8 cellular contexts compared by ENCODE assay signal in the genomic region with DNA sequence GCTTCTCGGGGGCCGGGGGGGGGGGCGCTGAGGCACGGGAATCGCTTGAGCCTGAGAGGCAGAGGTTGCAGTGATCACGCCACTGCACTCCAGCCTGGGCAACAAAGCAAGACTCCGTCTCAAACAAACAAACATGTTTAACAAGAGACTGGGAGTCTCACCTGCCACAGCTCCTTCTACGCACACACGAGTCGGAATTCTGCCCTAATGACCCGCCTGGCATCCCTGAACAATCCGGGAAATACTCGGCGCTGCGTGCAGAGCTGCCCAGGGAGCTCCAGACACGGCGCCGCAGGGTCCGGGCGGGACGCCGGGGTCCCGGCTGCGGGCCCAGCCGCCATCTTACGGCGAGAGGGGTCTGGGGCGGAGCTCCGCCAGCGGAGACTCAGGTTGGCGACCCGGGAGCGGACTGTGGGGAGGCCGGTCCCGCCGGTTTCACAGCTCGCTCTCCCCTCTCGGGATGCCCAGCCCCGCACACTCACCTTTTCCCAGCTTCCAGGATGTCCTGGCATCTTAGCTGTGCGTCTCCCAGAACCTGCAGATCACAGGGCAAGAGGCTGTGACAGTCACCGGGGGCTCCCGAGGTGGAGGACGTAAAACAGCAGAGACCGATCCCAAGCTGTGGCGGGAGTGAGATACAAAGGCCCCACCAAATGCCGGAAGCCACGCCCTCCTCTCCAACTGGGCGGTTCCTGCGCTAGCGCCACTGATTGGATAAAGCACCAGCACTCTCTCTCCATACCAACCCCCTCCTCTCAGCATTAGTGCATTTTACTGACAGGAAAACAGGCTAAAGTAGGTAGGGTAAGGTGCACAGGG. TPM values are rescaled to one million over a fixed set of nuclear protein-coding genes. Genes with fewer than 3 reads are reported as not detected.
DNase-seq lines count a peak whose midpoint lies in the region; ATAC-seq and TF ChIP-seq lines count a peak whose summit lies in the region.

No MANE protein-coding gene starts in this region.

- H3K36me3 ChIP-seq in Karpas-422 (ENCODE audit: insufficient read depth, low read length), result peaks cover 23% of the 10 kb centered on the region; the same call in 1 of the 2 replicates
- peaks cover 14% of the 10 kb centered on the region for H3K36me3 ChIP-seq in neural progenitor cell

- H3K27me3 ChIP-seq in Karpas-422 (ENCODE audit: low read length) (no peaks in the 10 kb centered on the region), foreskin keratinocyte (no peaks in the 10 kb centered on the region), neural progenitor cell (no peaks in the 10 kb centered on the region)

- peaks cover 7% of the 10 kb centered on the region for H3K4me1 Mint-ChIP-seq in neural progenitor cell

- peak overlapping the region; percentile 86 for H2AFZ ChIP-seq in Karpas-422 (ENCODE audit: low read length)
- peak overlapping the region; percentile 70 for H2AFZ ChIP-seq in neural progenitor cell (replicated peaks)

- no peaks in the 10 kb centered on the region for H3F3A ChIP-seq in neural progenitor cell (ENCODE audit: low read depth)

- H3K9ac ChIP-seq in Karpas-422 (ENCODE audit: low read length) (peak overlapping the region; percentile 91), neural progenitor cell (peak overlapping the region; percentile 93)

- H3K4me3 ChIP-seq in Karpas-422 (ENCODE audit: low read length) (peak overlapping the region; percentile 96), neural progenitor cell (peak overlapping the region; percentile 97)

- H3K79me2 ChIP-seq in Karpas-422 (ENCODE audit: low read length) (peaks cover 38% of the 10 kb centered on the region), neural progenitor cell (ENCODE audit: low read depth) (peaks cover 51% of the 10 kb centered on the region)

- ATAC-seq in GM21737 (IDR thresholded peaks at IDR 0.05; ENCODE audit: unreplicated experiment) (peak; percentile 99), foreskin keratinocyte (peak; percentile 99)

- TF ChIP-seq CTCF in foreskin keratinocyte (conservative IDR thresholded peaks at IDR 0.05) (no peak), neural progenitor cell (IDR thresholded peaks at IDR 0.05) (no peak)

- peak overlapping the region; percentile 96 for H3K27ac Mint-ChIP-seq in neural progenitor cell

- H3K4me2 ChIP-seq in Karpas-422 (ENCODE audit: low read depth, low read length, poor library complexity, severe bottlenecking) (peak overlapping the region; percentile 74), neural progenitor cell (peak overlapping the region; percentile 89)

- H3K27ac ChIP-seq in Karpas-422 (ENCODE audit: low read length) (peak overlapping the region; percentile 37; the same call in 1 of the 2 replicates), foreskin keratinocyte (peak overlapping the region; percentile 49), neural progenitor cell (peak overlapping the region; percentile 92)

- no peaks in the 10 kb centered on the region for H3K27me3 Mint-ChIP-seq in neural progenitor cell (ENCODE audit: insufficient read depth, low read depth)

- peaks cover 22% of the 10 kb centered on the region for H3K9me3 Mint-ChIP-seq in neural progenitor cell

- H3K9me2 ChIP-seq in Karpas-422 (replicated peaks; ENCODE audit: insufficient read depth, low read length), result no peaks in the 10 kb centered on the region

- peak; percentile 91 for DNase-seq in DMS79 (lab: John Stamatoyannopoulos, UW)
- DNase-seq in Karpas-422, result peak; percentile 97
- DNase-seq in SHP77 (lab: John Stamatoyannopoulos, UW), result peak; percentile 90 to 91
- DNase-seq in activated gamma-delta T cell treated with anti-CD3 and anti-CD28 coated beads, Interleukin-2, amount 50 U/mL, for 16 hours (ENCODE audit: low read depth), result peak; percentile 86
- DNase-seq in foreskin keratinocyte, result peak; percentile 64 to 84
- DNase-seq in neural progenitor cell (ENCODE audit: low spot score), result peak; percentile 96
- peak; percentile 74 for DNase-seq in stromal cell of bone marrow (ENCODE audit: low read depth)

- H3K9me3 ChIP-seq in Karpas-422 (ENCODE audit: low read length) (no peaks in the 10 kb centered on the region), neural progenitor cell (ENCODE audit: low read depth) (no peaks in the 10 kb centered on the region)

- H3K36me3 Mint-ChIP-seq in neural progenitor cell, result peaks cover 30% of the 10 kb centered on the region

- peak overlapping the region; percentile 98 for H3K4me3 Mint-ChIP-seq in neural progenitor cell

- no peaks in the 10 kb centered on the region for H4K20me1 ChIP-seq in Karpas-422 (ENCODE audit: insufficient read depth, low read depth, low read length)
- H4K20me1 ChIP-seq in neural progenitor cell (ENCODE audit: low read depth), result peaks cover 11% of the 10 kb centered on the region

- H3K4me1 ChIP-seq in Karpas-422 (ENCODE audit: low read length) (peaks cover 7% of the 10 kb centered on the region), foreskin keratinocyte (no peaks in the 10 kb centered on the region), neural progenitor cell (peaks cover 12% of the 10 kb centered on the region)

RNA-seq across cellular contexts. Expression of gene ZNF724, which starts 23.6 kb away (rescaled TPM):
- 9.2 and 10.8 TPM in 2 replicates for total RNA-seq in Karpas-422 (2014; rRNA removed; shearing (Covaris generic); ENCODE audit: low replicate concordance)
- total RNA-seq in foreskin keratinocyte, result 11.4 and 13.2 TPM in 2 replicates
- polyA plus RNA-seq in foreskin keratinocyte, result 0.21 and 0.36 TPM in 2 replicates
- total RNA-seq in neural progenitor cell (ENCODE audit: low replicate concordance), result 60.6 and 75.1 TPM in 2 replicates

Comparison
In these comparisons a context has a peak if more than half of its experiments do, and no peak if none do; other contexts are left out.
1. Peak in every context shown above with its lines: DNase-seq, ATAC-seq, H3K4me3 ChIP-seq and H3K27ac ChIP-seq.
2. H3K27ac ChIP-seq: peak in every context shown above with its lines; median percentile 92 in neural progenitor cell; 49 in foreskin keratinocyte; 37 in Karpas-422.